1 cellular context compared by ENCODE assay signal in the genomic region with DNA sequence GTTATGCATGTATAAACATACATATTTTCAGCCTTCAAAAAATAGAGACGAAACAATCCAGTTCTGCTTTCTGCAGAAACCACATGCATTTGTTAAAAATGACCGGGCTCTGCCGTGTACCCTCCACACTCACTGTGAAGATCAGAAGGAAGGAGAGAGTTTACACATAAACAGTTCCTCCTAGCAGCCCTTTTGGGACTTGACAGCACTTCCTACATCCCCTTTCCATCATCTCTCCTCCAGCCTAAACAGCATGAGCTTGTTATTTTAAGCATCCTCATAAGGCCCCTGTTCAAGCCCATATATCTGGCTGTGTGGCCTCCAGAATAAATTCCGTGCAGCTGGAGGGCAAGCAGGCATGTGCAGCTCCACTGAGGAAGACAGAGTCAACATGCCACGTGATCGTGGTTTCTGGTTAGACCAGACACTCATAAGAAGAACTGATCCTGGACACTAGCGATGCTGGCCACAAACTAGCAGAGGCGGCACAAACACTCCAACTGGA.
TF ChIP-seq lines count a peak whose summit lies in the region.

No MANE protein-coding gene starts in this region.

TF ChIP-seq in GM12878, 131 proteins besides CTCF, POLR2A, EP300 and RAD21 (continued from another document and continues in another):
- TF ChIP-seq, protein P1, sequence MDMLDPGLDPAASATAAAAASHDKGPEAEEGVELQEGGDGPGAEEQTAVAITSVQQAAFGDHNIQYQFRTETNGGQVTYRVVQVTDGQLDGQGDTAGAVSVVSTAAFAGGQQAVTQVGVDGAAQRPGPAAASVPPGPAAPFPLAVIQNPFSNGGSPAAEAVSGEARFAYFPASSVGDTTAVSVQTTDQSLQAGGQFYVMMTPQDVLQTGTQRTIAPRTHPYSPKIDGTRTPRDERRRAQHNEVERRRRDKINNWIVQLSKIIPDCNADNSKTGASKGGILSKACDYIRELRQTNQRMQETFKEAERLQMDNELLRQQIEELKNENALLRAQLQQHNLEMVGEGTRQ (IDR thresholded peaks at IDR 0.05; ENCODE audit: borderline replicate concordance, low read depth, low read length): peak; percentile 64
- peak; percentile 71 for TF ChIP-seq MTA2 (IDR thresholded peaks at IDR 0.05; ENCODE audit: low read depth)
- 0 out of 2 replicates have a peak, but pooled peaks have one; percentile 40 for TF ChIP-seq YY1 (IDR thresholded peaks at IDR 0.05; ENCODE audit: low read depth, low read length)
- TF ChIP-seq MEF2B (IDR thresholded peaks at IDR 0.05; ENCODE audit: partially characterized antibody, poor library complexity, severe bottlenecking): peak; percentile 70
- TF ChIP-seq, protein P2, sequence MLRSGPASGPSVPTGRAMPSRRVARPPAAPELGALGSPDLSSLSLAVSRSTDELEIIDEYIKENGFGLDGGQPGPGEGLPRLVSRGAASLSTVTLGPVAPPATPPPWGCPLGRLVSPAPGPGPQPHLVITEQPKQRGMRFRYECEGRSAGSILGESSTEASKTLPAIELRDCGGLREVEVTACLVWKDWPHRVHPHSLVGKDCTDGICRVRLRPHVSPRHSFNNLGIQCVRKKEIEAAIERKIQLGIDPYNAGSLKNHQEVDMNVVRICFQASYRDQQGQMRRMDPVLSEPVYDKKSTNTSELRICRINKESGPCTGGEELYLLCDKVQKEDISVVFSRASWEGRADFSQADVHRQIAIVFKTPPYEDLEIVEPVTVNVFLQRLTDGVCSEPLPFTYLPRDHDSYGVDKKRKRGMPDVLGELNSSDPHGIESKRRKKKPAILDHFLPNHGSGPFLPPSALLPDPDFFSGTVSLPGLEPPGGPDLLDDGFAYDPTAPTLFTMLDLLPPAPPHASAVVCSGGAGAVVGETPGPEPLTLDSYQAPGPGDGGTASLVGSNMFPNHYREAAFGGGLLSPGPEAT (IDR thresholded peaks at IDR 0.05; ENCODE audit: low read depth): peak; percentile 80; the same call in 1 of the 2 replicates
- no peak for TF ChIP-seq YBX1 (IDR thresholded peaks at IDR 0.05)
- TF ChIP-seq SP1 (IDR thresholded peaks at IDR 0.05; ENCODE audit: low read depth, low read length): peak; percentile 8
- TF ChIP-seq TCF12 (IDR thresholded peaks at IDR 0.05; ENCODE audit: low read depth, low read length): peak; percentile 64; the same call in 1 of the 2 replicates
- TF ChIP-seq, protein P3, sequence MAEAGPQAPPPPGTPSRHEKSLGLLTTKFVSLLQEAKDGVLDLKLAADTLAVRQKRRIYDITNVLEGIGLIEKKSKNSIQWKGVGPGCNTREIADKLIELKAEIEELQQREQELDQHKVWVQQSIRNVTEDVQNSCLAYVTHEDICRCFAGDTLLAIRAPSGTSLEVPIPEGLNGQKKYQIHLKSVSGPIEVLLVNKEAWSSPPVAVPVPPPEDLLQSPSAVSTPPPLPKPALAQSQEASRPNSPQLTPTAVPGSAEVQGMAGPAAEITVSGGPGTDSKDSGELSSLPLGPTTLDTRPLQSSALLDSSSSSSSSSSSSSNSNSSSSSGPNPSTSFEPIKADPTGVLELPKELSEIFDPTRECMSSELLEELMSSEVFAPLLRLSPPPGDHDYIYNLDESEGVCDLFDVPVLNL (IDR thresholded peaks at IDR 0.05; ENCODE audit: low read depth, low read length): no peak
- peak; percentile 63; the same call in 1 of the 2 replicates for TF ChIP-seq BCL11A (IDR thresholded peaks at IDR 0.05; ENCODE audit: low read depth, low read length)
- TF ChIP-seq JUNB (IDR thresholded peaks at IDR 0.05): peak; percentile 58
- TF ChIP-seq CBFB (IDR thresholded peaks at IDR 0.05; ENCODE audit: low read depth): peak; percentile 81
- peak; percentile 86 for TF ChIP-seq FOXM1 (IDR thresholded peaks at IDR 0.05; ENCODE audit: low read depth, low read length)
- TF ChIP-seq NR2F1 (conservative IDR thresholded peaks at IDR 0.05): 0 out of 2 replicates have a peak, but pooled peaks have one; percentile 43
- no peak for TF ChIP-seq ESRRA (IDR thresholded peaks at IDR 0.05; ENCODE audit: low read length)
- no peak for TF ChIP-seq KAT2A (conservative IDR thresholded peaks at IDR 0.05; ENCODE audit: control insufficient read depth, low read depth, low read length)
- TF ChIP-seq POLR2AphosphoS5 (IDR thresholded peaks at IDR 0.05; ENCODE audit: low read length): 0 out of 2 replicates have a peak, but pooled peaks have one; percentile 48
- no peak for TF ChIP-seq ZSCAN29 (IDR thresholded peaks at IDR 0.05)
- peak; percentile 20; the same call in 1 of the 2 replicates for TF ChIP-seq BACH1 (IDR thresholded peaks at IDR 0.05; ENCODE audit: borderline replicate concordance)
- TF ChIP-seq BMI1 (IDR thresholded peaks at IDR 0.05; ENCODE audit: borderline replicate concordance): peak; percentile 19; the same call in 1 of the 2 replicates
- TF ChIP-seq MEF2A (IDR thresholded peaks at IDR 0.05; ENCODE audit: insufficient read depth, low read depth, low read length): no peak; the same call in 1 of the 2 replicates
- TF ChIP-seq, protein P4, sequence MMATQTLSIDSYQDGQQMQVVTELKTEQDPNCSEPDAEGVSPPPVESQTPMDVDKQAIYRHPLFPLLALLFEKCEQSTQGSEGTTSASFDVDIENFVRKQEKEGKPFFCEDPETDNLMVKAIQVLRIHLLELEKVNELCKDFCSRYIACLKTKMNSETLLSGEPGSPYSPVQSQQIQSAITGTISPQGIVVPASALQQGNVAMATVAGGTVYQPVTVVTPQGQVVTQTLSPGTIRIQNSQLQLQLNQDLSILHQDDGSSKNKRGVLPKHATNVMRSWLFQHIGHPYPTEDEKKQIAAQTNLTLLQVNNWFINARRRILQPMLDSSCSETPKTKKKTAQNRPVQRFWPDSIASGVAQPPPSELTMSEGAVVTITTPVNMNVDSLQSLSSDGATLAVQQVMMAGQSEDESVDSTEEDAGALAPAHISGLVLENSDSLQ (IDR thresholded peaks at IDR 0.05): peak; percentile 11; the same call in 1 of the 2 replicates
- TF ChIP-seq SMAD1 (IDR thresholded peaks at IDR 0.05; ENCODE audit: low read depth, partially characterized antibody): no peak
- no peak for TF ChIP-seq SMARCA5 (IDR thresholded peaks at IDR 0.05)
- TF ChIP-seq PAX8 (IDR thresholded peaks at IDR 0.05): no peak
- TF ChIP-seq PAX5 (IDR thresholded peaks at IDR 0.05; ENCODE audit: borderline replicate concordance, low read depth, low read length): peak; percentile 74; the same call in 1 of the 2 replicates
- TF ChIP-seq NFIC (IDR thresholded peaks at IDR 0.05; ENCODE audit: low read depth, low read length): peak; percentile 93
- 0 out of 2 replicates have a peak, but pooled peaks have one; percentile 45 for TF ChIP-seq NBN (IDR thresholded peaks at IDR 0.05)
- TF ChIP-seq POLR2AphosphoS2 (IDR thresholded peaks at IDR 0.05; ENCODE audit: low read depth, low read length): no peak
- peak; percentile 40; the same call in 1 of the 2 replicates for TF ChIP-seq GABPA (IDR thresholded peaks at IDR 0.05; ENCODE audit: low read depth)
- TF ChIP-seq HDAC6 (IDR thresholded peaks at IDR 0.05; ENCODE audit: unreplicated experiment): no peak
- TF ChIP-seq STAT1 (conservative IDR thresholded peaks at IDR 0.05): no peak
- no peak for TF ChIP-seq HCFC1 (IDR thresholded peaks at IDR 0.05; ENCODE audit: low read length)
- peak; percentile 89 for TF ChIP-seq MTA3 (IDR thresholded peaks at IDR 0.05; ENCODE audit: borderline replicate concordance, low read length)
- TF ChIP-seq, protein P5, sequence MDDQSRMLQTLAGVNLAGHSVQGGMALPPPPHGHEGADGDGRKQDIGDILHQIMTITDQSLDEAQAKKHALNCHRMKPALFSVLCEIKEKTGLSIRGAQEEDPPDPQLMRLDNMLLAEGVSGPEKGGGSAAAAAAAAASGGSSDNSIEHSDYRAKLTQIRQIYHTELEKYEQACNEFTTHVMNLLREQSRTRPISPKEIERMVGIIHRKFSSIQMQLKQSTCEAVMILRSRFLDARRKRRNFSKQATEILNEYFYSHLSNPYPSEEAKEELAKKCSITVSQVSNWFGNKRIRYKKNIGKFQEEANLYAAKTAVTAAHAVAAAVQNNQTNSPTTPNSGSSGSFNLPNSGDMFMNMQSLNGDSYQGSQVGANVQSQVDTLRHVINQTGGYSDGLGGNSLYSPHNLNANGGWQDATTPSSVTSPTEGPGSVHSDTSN (IDR thresholded peaks at IDR 0.05; ENCODE audit: insufficient replicate concordance, low read depth, low read length): no peak
- 0 out of 2 replicates have a peak, but pooled peaks have one; percentile 28 for TF ChIP-seq GATAD2B (conservative IDR thresholded peaks at IDR 0.05; ENCODE audit: low read depth)
- peak; percentile 92 to 94 for TF ChIP-seq IKZF2 (IDR thresholded peaks at IDR 0.05)
- no peak; the same call in 1 of the 2 replicates for TF ChIP-seq FOXK2 (IDR thresholded peaks at IDR 0.05)
- TF ChIP-seq, protein P6, sequence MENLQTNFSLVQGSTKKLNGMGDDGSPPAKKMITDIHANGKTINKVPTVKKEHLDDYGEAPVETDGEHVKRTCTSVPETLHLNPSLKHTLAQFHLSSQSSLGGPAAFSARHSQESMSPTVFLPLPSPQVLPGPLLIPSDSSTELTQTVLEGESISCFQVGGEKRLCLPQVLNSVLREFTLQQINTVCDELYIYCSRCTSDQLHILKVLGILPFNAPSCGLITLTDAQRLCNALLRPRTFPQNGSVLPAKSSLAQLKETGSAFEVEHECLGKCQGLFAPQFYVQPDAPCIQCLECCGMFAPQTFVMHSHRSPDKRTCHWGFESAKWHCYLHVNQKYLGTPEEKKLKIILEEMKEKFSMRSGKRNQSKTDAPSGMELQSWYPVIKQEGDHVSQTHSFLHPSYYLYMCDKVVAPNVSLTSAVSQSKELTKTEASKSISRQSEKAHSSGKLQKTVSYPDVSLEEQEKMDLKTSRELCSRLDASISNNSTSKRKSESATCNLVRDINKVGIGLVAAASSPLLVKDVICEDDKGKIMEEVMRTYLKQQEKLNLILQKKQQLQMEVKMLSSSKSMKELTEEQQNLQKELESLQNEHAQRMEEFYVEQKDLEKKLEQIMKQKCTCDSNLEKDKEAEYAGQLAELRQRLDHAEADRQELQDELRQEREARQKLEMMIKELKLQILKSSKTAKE (IDR thresholded peaks at IDR 0.05; ENCODE audit: low read depth, poor library complexity, severe bottlenecking): peak; percentile 69
- no peak for TF ChIP-seq TAF1 (IDR thresholded peaks at IDR 0.05; ENCODE audit: borderline replicate concordance, low read depth, low read length)
- TF ChIP-seq SPI1 (IDR thresholded peaks at IDR 0.05; ENCODE audit: borderline replicate concordance, insufficient read depth, low read depth, low read length): peak; percentile 94
- TF ChIP-seq, protein P7, sequence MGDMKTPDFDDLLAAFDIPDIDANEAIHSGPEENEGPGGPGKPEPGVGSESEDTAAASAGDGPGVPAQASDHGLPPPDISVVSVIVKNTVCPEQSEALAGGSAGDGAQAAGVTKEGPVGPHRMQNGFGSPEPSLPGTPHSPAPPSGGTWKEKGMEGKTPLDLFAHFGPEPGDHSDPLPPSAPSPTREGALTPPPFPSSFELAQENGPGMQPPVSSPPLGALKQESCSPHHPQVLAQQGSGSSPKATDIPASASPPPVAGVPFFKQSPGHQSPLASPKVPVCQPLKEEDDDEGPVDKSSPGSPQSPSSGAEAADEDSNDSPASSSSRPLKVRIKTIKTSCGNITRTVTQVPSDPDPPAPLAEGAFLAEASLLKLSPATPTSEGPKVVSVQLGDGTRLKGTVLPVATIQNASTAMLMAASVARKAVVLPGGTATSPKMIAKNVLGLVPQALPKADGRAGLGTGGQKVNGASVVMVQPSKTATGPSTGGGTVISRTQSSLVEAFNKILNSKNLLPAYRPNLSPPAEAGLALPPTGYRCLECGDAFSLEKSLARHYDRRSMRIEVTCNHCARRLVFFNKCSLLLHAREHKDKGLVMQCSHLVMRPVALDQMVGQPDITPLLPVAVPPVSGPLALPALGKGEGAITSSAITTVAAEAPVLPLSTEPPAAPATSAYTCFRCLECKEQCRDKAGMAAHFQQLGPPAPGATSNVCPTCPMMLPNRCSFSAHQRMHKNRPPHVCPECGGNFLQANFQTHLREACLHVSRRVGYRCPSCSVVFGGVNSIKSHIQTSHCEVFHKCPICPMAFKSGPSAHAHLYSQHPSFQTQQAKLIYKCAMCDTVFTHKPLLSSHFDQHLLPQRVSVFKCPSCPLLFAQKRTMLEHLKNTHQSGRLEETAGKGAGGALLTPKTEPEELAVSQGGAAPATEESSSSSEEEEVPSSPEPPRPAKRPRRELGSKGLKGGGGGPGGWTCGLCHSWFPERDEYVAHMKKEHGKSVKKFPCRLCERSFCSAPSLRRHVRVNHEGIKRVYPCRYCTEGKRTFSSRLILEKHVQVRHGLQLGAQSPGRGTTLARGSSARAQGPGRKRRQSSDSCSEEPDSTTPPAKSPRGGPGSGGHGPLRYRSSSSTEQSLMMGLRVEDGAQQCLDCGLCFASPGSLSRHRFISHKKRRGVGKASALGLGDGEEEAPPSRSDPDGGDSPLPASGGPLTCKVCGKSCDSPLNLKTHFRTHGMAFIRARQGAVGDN (IDR thresholded peaks at IDR 0.05): peak; percentile 56
- no peak for TF ChIP-seq LARP7 (IDR thresholded peaks at IDR 0.05)
- TF ChIP-seq SREBF2 (IDR thresholded peaks at IDR 0.05; ENCODE audit: low read length): no peak
- no peak for TF ChIP-seq EZH2 (IDR thresholded peaks at IDR 0.05; ENCODE audit: borderline replicate concordance, control insufficient read depth, low read depth, low read length)
- TF ChIP-seq PML (IDR thresholded peaks at IDR 0.05; ENCODE audit: low read length): peak; percentile 82; the same call in 1 of the 2 replicates
- TF ChIP-seq, protein P8, sequence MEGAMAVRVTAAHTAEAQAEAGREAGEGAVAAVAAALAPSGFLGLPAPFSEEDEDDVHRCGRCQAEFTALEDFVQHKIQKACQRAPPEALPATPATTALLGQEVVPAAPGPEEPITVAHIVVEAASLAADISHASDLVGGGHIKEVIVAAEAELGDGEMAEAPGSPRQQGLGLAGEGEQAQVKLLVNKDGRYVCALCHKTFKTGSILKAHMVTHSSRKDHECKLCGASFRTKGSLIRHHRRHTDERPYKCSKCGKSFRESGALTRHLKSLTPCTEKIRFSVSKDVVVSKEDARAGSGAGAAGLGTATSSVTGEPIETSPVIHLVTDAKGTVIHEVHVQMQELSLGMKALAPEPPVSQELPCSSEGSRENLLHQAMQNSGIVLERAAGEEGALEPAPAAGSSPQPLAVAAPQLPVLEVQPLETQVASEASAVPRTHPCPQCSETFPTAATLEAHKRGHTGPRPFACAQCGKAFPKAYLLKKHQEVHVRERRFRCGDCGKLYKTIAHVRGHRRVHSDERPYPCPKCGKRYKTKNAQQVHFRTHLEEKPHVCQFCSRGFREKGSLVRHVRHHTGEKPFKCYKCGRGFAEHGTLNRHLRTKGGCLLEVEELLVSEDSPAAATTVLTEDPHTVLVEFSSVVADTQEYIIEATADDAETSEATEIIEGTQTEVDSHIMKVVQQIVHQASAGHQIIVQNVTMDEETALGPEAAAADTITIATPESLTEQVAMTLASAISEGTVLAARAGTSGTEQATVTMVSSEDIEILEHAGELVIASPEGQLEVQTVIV (IDR thresholded peaks at IDR 0.05; ENCODE audit: borderline replicate concordance, partially characterized antibody): no peak
- peak; percentile 93 for TF ChIP-seq EED (IDR thresholded peaks at IDR 0.05; ENCODE audit: low read depth)
- no peak; the same call in 1 of the 2 replicates for TF ChIP-seq CREB1 (IDR thresholded peaks at IDR 0.05; ENCODE audit: low read depth)
- TF ChIP-seq SUPT20H (IDR thresholded peaks at IDR 0.05; ENCODE audit: borderline replicate concordance, control insufficient read depth, low read depth, low read length): no peak
